Comparison of ENCODE assay signal across 9 cellular contexts in the genomic region with DNA sequence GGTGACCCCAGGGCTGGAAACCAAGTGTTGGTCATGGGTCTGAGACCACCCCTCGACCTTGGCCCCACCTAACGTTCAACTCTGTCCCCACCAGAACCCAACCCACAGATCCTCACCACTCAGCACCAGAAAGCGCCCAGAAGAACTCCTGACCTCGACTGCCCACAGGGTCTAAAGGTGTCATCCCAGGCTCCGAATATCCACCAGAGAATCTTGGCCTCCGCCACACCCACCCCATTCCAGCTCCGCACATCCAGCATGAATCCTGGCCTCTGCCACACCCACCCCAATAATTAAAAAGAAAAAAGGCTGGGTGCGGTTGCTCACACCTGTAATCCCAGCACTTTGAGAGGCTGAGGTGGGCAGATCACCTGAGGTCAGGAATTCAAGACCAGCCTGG. TPM values are rescaled to one million over a fixed set of nuclear protein-coding genes. Genes with fewer than 3 reads are reported as not detected.
DNase-seq lines count a peak whose midpoint lies in the region; ATAC-seq and TF ChIP-seq lines count a peak whose summit lies in the region.
"Had no signal": no experiment of that assay in that cellular context is flagged by ENCODE, and none has a peak within 500 bp of the region (broad histone marks: within the 10 kb centered on the region; RNA-seq: fewer than 3 reads in every experiment).

No MANE protein-coding gene starts in this region.

- CTCF ChIA-PET in activated CD4-positive, alpha-beta memory T cell treated with anti-CD3 and anti-CD28 coated beads for 36 hours (lab: Charles Lee) = interaction anchor here (1.2 to 2.2 kb wide), 4 partner anchors 13 to 369 kb away, joined by 3 to 7 read pairs (median 6); no protein-coding TSS in a partner anchor

- ATAC-seq in heart left ventricle = no peak
- no peak for ATAC-seq in HG03097 (IDR thresholded peaks at IDR 0.05; ENCODE audit: low FRiP score, unreplicated experiment)
- no peak for ATAC-seq in HG03039 (IDR thresholded peaks at IDR 0.05; ENCODE audit: unreplicated experiment)
- no peak for ATAC-seq in HG03159 (IDR thresholded peaks at IDR 0.05; ENCODE audit: unreplicated experiment)

- H3K79me1 ChIP-seq in H9 (ENCODE audit: insufficient read depth, low read depth, low read length, poor library complexity, severe bottlenecking) = peaks cover 4% of the 10 kb centered on the region

- peak overlapping the region; percentile 66 for H3K4me2 ChIP-seq in H9 (ENCODE audit: insufficient read depth, insufficient read length, low read length)

- no peak for TF ChIP-seq CTCF in H9 (conservative IDR thresholded peaks at IDR 0.05)
- TF ChIP-seq CTCF in heart left ventricle (IDR thresholded peaks at IDR 0.05) = no peak

- intact Hi-C loops in activated CD4-positive, alpha-beta memory T cell treated with anti-CD3 and anti-CD28 coated beads for 36 hours (cut with micrococcal nuclease) = loop anchor here (1.0 to 5.0 kb wide), 3 partner anchors 55 to 174 kb away; no protein-coding TSS in a partner anchor
- intact Hi-C loops in heart left ventricle (cut with DNase I) = loop anchor here in 7 of 10 donors (5.0 kb wide), 3 partner anchors 49 to 174 kb away; no protein-coding TSS in a partner anchor

- H3T11ph ChIP-seq in H9 (ENCODE audit: low read length) = no peak overlapping the region

- no peak overlapping the region for H2BK20ac ChIP-seq in H9 (ENCODE audit: low read depth, low read length, poor library complexity, severe bottlenecking)

- H3K56ac ChIP-seq in H9 (ENCODE audit: insufficient read length, low read depth, low read length) = no peak overlapping the region

- H2BK120ac ChIP-seq in H9 (ENCODE audit: low read depth, low read length, poor library complexity, severe bottlenecking) = no peak overlapping the region

- H3K36me3 ChIP-seq in heart left ventricle = peaks cover 0 to 6% (median 0%) of the 10 kb centered on the region in 9 donors
- peaks cover 0 to 6% (median 2%) of the 10 kb centered on the region in 3 donors for H3K36me3 ChIP-seq in skeletal muscle tissue (ENCODE audit: control insufficient read depth in 3 of 3, insufficient read depth in 3 of 3, low read length in 3 of 3)

- H3K27ac ChIP-seq in H9 (ENCODE audit: insufficient read length, low read depth, low read length) (no peak overlapping the region), heart left ventricle (peak overlapping the region; percentile 90 to 100 (median 98)), skeletal muscle tissue (ENCODE audit: low read depth, low read length) (peak overlapping the region; percentile 37)

- POLR2A ChIA-PET in activated CD4-positive, alpha-beta memory T cell treated with anti-CD3 and anti-CD28 coated beads for 36 hours (lab: Charles Lee) = interaction anchor here (1.5 kb wide), 1 partner anchor 26 kb away, joined by 4 read pairs; a partner anchor contains a TSS

- H3K36me3 Mint-ChIP-seq in H9 (ENCODE audit: insufficient read depth in 1 of 3, low read depth in 3 of 3) = peaks cover 2 to 6% (median 3%) of the 10 kb centered on the region in 3 experiments; a peak in 6 of 7 replicates
- H3K36me3 Mint-ChIP-seq in activated CD4-positive, alpha-beta memory T cell treated with anti-CD3 and anti-CD28 coated beads for 36 hours = peaks cover 16% of the 10 kb centered on the region

- H2AK5ac ChIP-seq in H9 (ENCODE audit: insufficient read length, low read length) = no peak overlapping the region

- H3K4me3 ChIP-seq in heart left ventricle (peak overlapping the region; percentile 57 to 100 (median 92)), skeletal muscle tissue (ENCODE audit: low read length in 3 of 3) (peak overlapping the region; percentile 65 to 77 (median 69))

- H3K23ac ChIP-seq in H9 (ENCODE audit: insufficient read length, low read depth, low read length) = no peak overlapping the region

- H2BK15ac ChIP-seq in H9 (ENCODE audit: low read depth, low read length) = no peak overlapping the region

- H3K27ac Mint-ChIP-seq in H9 = peak overlapping the region in 1 of 3 experiments; percentile 9; a peak in 3 of 7 replicates
- H3K27ac Mint-ChIP-seq in activated CD4-positive, alpha-beta memory T cell treated with anti-CD3 and anti-CD28 coated beads for 36 hours = peak overlapping the region; percentile 93

- H2BK5ac ChIP-seq in H9 (ENCODE audit: insufficient read length, low read length) = no peak overlapping the region

- H2AFZ ChIP-seq in H9 (ENCODE audit: low read length) = no peak overlapping the region

- H3K23me2 ChIP-seq in H9 (ENCODE audit: insufficient read length, low read depth, low read length, poor library complexity, severe bottlenecking) = no peaks in the 10 kb centered on the region

- no peaks in the 10 kb centered on the region for H3K9me3 ChIP-seq in H9 (ENCODE audit: control insufficient read depth, low read depth, low read length)
- H3K9me3 ChIP-seq in heart left ventricle = no peaks in the 10 kb centered on the region
- no peaks in the 10 kb centered on the region for H3K9me3 ChIP-seq in skeletal muscle tissue (ENCODE audit: control insufficient read depth in 3 of 3, low read length in 3 of 3)

- H3K79me2 ChIP-seq in H9 (ENCODE audit: insufficient read depth, low read length) = peaks cover 2% of the 10 kb centered on the region; the same call in 1 of the 2 replicates

- H3K4me3 Mint-ChIP-seq in H9 = peak overlapping the region; percentile 85 to 94
- H3K4me3 Mint-ChIP-seq in activated CD4-positive, alpha-beta memory T cell treated with anti-CD3 and anti-CD28 coated beads for 36 hours = peak overlapping the region; percentile 96

- no peak for TF ChIP-seq POLR2A in heart left ventricle (IDR thresholded peaks at IDR 0.05)

- H3K4me1 ChIP-seq in H9 (ENCODE audit: insufficient read depth, low read length) (peaks cover 7% of the 10 kb centered on the region; the same call in 1 of the 2 replicates), heart left ventricle (peaks cover 9 to 91% (median 69%) of the 10 kb centered on the region in 12 donors), skeletal muscle tissue (ENCODE audit: control insufficient read depth in 3 of 3, insufficient read depth in 3 of 3, low read length in 3 of 3) (peaks cover 67 to 71% (median 70%) of the 10 kb centered on the region in 3 donors)

- no peak overlapping the region for H3K14ac ChIP-seq in H9 (ENCODE audit: insufficient read depth, low read length)

- no peak overlapping the region for H3K4ac ChIP-seq in H9 (ENCODE audit: low read depth, low read length)

- no peak overlapping the region for H3K18ac ChIP-seq in H9 (ENCODE audit: insufficient read length, low read depth, low read length)

- no peak overlapping the region for H4K5ac ChIP-seq in H9 (ENCODE audit: insufficient read length, low read depth, low read length)

- peaks cover 1% of the 10 kb centered on the region for H4K20me1 ChIP-seq in H9 (ENCODE audit: control insufficient read depth, insufficient read depth, insufficient read length)

- peaks cover 37 to 44% of the 10 kb centered on the region in 2 experiments for H3K4me1 Mint-ChIP-seq in H9
- peaks cover 40% of the 10 kb centered on the region for H3K4me1 Mint-ChIP-seq in activated CD4-positive, alpha-beta memory T cell treated with anti-CD3 and anti-CD28 coated beads for 36 hours (ENCODE audit: low read depth)

- H4K8ac ChIP-seq in H9 (replicated peaks; ENCODE audit: insufficient read length, low read depth, low read length) = no peak overlapping the region

- H3K27me3 ChIP-seq in H9 (ENCODE audit: insufficient read depth, low read length) = no peaks in the 10 kb centered on the region
- H3K27me3 ChIP-seq in heart left ventricle = no peaks in the 10 kb centered on the region
- no peaks in the 10 kb centered on the region for H3K27me3 ChIP-seq in skeletal muscle tissue (ENCODE audit: control insufficient read depth in 3 of 3, insufficient read depth in 3 of 3, low read length in 3 of 3)

- H4K91ac ChIP-seq in H9 (ENCODE audit: insufficient read length, low read depth, low read length) = no peak overlapping the region

- peaks cover 11% of the 10 kb centered on the region for H3K27me3 Mint-ChIP-seq in H9 (ENCODE audit: low read depth)
- no peaks in the 10 kb centered on the region for H3K27me3 Mint-ChIP-seq in activated CD4-positive, alpha-beta memory T cell treated with anti-CD3 and anti-CD28 coated beads for 36 hours

- H3K9ac ChIP-seq in H9 (ENCODE audit: extremely low read depth, insufficient read length, low read length) = no peak overlapping the region
- H3K9ac ChIP-seq in skeletal muscle tissue (ENCODE audit: low read depth in 1 of 3, low read length in 3 of 3) = peak overlapping the region in 2 of 3 donors; percentile 64 to 87

- no peaks in the 10 kb centered on the region for H3K9me3 Mint-ChIP-seq in H9
- H3K9me3 Mint-ChIP-seq in activated CD4-positive, alpha-beta memory T cell treated with anti-CD3 and anti-CD28 coated beads for 36 hours = no peaks in the 10 kb centered on the region

- H2BK12ac ChIP-seq in H9 (ENCODE audit: insufficient read length, low read depth, low read length) = no peak overlapping the region

- no CpG with 5 or more reads among the region's 8 CpGs for WGBS in H9 (ENCODE audit: extremely low coverage, insufficient read length, low lambda C conversion rate)
- 35 to 58% (median 44%) methylated on average over 7 to 8 of the region's 8 CpGs for WGBS in heart left ventricle, 4 donors

- DNase-seq in H9 = no peak
- no peak for DNase-seq in activated CD4-positive, alpha-beta memory T cell treated with anti-CD3 and anti-CD28 coated beads for 36 hours
- DNase-seq in heart left ventricle = no peak
- DNase-seq in inferior parietal cortex (ENCODE audit: extremely low spot score) = no peak
- DNase-seq: NCI-H774 had no signal

RNA-seq across cellular contexts. Expression of a gene that starts 1.3 kb away (rescaled TPM):
- total RNA-seq in H9 (2021) = 46.3 and 47.1 TPM in 2 replicates
- 10 to 100 TPM; 54.4 to 55.0 TPM for total RNA-seq in activated CD4-positive, alpha-beta memory T cell treated with anti-CD3 and anti-CD28 coated beads for 36 hours
- 100 to 1,000 TPM in 1 of 9 donors, 10 to 100 TPM in 8; 52.6 to 125 (median 72.3) TPM for total RNA-seq in heart left ventricle
- polyA plus RNA-seq in heart left ventricle = 100 to 1,000 TPM in 1 of 2 donors, 10 to 100 TPM in 1; 17.8 to 114 TPM
- total RNA-seq in skeletal muscle tissue = 18.3 TPM

RNA-seq across cellular contexts. Expression of a gene that starts 25.7 kb away (rescaled TPM):
- total RNA-seq in H9 (2021) (19.3 and 20.8 TPM in 2 replicates), heart left ventricle (10 to 100 TPM; 14.0 to 30.7 (median 18.6) TPM), skeletal muscle tissue (6.8 TPM)
- 10 to 100 TPM; 33.2 to 34.9 TPM for total RNA-seq in activated CD4-positive, alpha-beta memory T cell treated with anti-CD3 and anti-CD28 coated beads for 36 hours
- polyA plus RNA-seq in heart left ventricle = 10 to 100 TPM in 1 of 2 donors, 1 to 10 TPM in 1; 9.4 to 18.9 TPM
